Comparison of ENCODE assay signal across 2 cellular contexts in genomic region chrX:136189222-136189621, GRCh38.
A peak's percentile ranks its signal among the peaks of the same experiment; 100 is the strongest.
TF ChIP-seq lines count a peak whose summit lies in the region.

No MANE protein-coding gene starts in this region.

TF ChIP-seq in liver, 16 proteins besides CTCF, POLR2A, EP300 and RAD21:
- TF ChIP-seq ZBTB33 (IDR thresholded peaks at IDR 0.05) (no peak), MAX (IDR thresholded peaks at IDR 0.05) (peak; percentile 61), FOXA1 (IDR thresholded peaks at IDR 0.05) (no peak), GABPA (IDR thresholded peaks at IDR 0.05 in 1 of 2, conservative IDR thresholded peaks at IDR 0.05 in 1 of 2) (no peak), JUND (IDR thresholded peaks at IDR 0.05) (peak in 1 of 2 donors; percentile 61), EGR1 (IDR thresholded peaks at IDR 0.05; ENCODE audit: low read depth in 2 of 2) (peak in 1 of 2 donors; percentile 20), HNF4A (conservative IDR thresholded peaks at IDR 0.05) (peak; percentile 82 to 87), ATF3 (IDR thresholded peaks at IDR 0.05) (peak; percentile 22), SP1 (IDR thresholded peaks at IDR 0.05) (peak; percentile 48), HNF4G (IDR thresholded peaks at IDR 0.05) (peak; percentile 54), RXRA (IDR thresholded peaks at IDR 0.05) (peak; percentile 64 to 71), NR2F2 (IDR thresholded peaks at IDR 0.05) (no peak)

TF ChIP-seq in HepG2, 621 proteins besides CTCF, POLR2A, EP300 and RAD21:
- TF ChIP-seq NFRKB (IDR thresholded peaks at IDR 0.05), result no peak
- no peak for TF ChIP-seq ZBTB39 (CRISPR knock-in tag; IDR thresholded peaks at IDR 0.05)
- TF ChIP-seq KDM4B (CRISPR knock-in tag; IDR thresholded peaks at IDR 0.05), result no peak
- TF ChIP-seq ZNF460 (CRISPR knock-in tag; IDR thresholded peaks at IDR 0.05; ENCODE audit: borderline replicate concordance), result no peak
- TF ChIP-seq CHD4 (IDR thresholded peaks at IDR 0.05; ENCODE audit: borderline replicate concordance, low read length), result no peak
- TF ChIP-seq MEIS1 (CRISPR knock-in tag; IDR thresholded peaks at IDR 0.05; ENCODE audit: borderline replicate concordance), result no peak
- no peak for TF ChIP-seq ZNF121 (CRISPR knock-in tag; IDR thresholded peaks at IDR 0.05)
- no peak for TF ChIP-seq ZNF33A (CRISPR knock-in tag; IDR thresholded peaks at IDR 0.05; ENCODE audit: borderline replicate concordance)
- no peak for TF ChIP-seq U2AF2 (IDR thresholded peaks at IDR 0.05; ENCODE audit: low read depth, low read length)
- TF ChIP-seq ZNF142 (CRISPR knock-in tag; IDR thresholded peaks at IDR 0.05), result no peak
TF ChIP-seq in HepG2: peak in this region for 0.
